16 cellular contexts compared by ENCODE assay signal in the genomic region with DNA sequence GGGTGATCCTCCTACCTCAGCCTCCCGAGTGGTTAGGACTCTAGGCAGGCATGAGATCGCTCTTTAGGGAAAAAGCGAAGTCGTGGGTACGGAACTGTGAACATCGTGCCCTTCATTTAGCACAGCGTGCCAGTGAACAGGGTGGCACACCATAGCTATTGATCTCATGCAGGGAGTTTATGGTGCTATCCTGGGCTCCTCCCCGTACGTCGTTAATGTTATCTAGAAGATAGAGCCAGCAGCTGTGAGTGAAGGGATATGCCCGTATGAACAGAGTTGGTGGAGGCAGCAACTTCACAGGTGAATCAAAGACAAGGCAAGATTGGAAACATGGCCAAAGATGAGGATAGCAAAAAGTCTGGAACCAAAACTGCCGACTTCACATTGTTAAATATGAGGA. TPM values are rescaled to one million over a fixed set of nuclear protein-coding genes. Genes with fewer than 3 reads are reported as not detected.
DNase-seq lines count a peak whose midpoint lies in the region; ATAC-seq and TF ChIP-seq lines count a peak whose summit lies in the region.
"Had no signal": no experiment of that assay in that cellular context is flagged by ENCODE, and none has a peak within 500 bp of the region (broad histone marks: within the 10 kb centered on the region; RNA-seq: fewer than 3 reads in every experiment).

No MANE protein-coding gene starts in this region.

- peak overlapping the region; percentile 9 for H3K27ac Mint-ChIP-seq in endothelial cell (ENCODE audit: unreplicated experiment)
- H3K27ac Mint-ChIP-seq: CD4-positive, alpha-beta T cell; HFFc6 had no signal

- H3K36me3 Mint-ChIP-seq in endothelial cell (ENCODE audit: low read depth, unreplicated experiment) = peaks cover 36% of the 10 kb centered on the region

- ATAC-seq in sciatic nerve (no peak), HG03565 (IDR thresholded peaks at IDR 0.05; ENCODE audit: unreplicated experiment) (no peak)

- no peaks in the 10 kb centered on the region for H3K4me1 ChIP-seq in BE2C

- H3K4me1 Mint-ChIP-seq in endothelial cell (ENCODE audit: unreplicated experiment) = peaks cover 4% of the 10 kb centered on the region

- H3K4me3 ChIP-seq in BE2C (ENCODE audit: low read depth, low read length) = no peak overlapping the region

- intact Hi-C loops in sciatic nerve (cut with DNase I) = no loop called here
- intact Hi-C loops in cardiac septum (cut with DNase I) = no loop called here

- no peak overlapping the region for H3K4me3 Mint-ChIP-seq in endothelial cell (ENCODE audit: unreplicated experiment)
- H3K4me3 Mint-ChIP-seq: CD4-positive, alpha-beta T cell; HFFc6 had no signal

- peak; percentile 10 for DNase-seq in activated effector memory CD4-positive, alpha-beta T cell treated with anti-CD3 and anti-CD28 coated beads, Interleukin-2, amount 50 U/mL, for 16 hours
- no peak for DNase-seq in activated effector memory CD4-positive, alpha-beta T cell treated with Interleukin-2 at 50 U/mL for 16 hours
- DNase-seq in endothelial cell (ENCODE audit: low spot score) = no peak
- DNase-seq in sciatic nerve (ENCODE audit: low spot score) = peak; percentile 2
- DNase-seq in cardiac septum (ENCODE audit: low spot score) = no peak
- DNase-seq in BE2C = no peak
- DNase-seq: C1 segment of cervical spinal cord; Calu3; CD4-positive, alpha-beta T cell; DMS 273 treated with DMSO at 0.1 percent for 48 hours; HCEC 1CT; HFFc6 had no signal

- H3K36me3 ChIP-seq in BE2C = no peaks in the 10 kb centered on the region

- H3K9me3 ChIP-seq in BE2C = no peaks in the 10 kb centered on the region

- no peaks in the 10 kb centered on the region for H3K27me3 ChIP-seq in BE2C

- H3K27me3 Mint-ChIP-seq in endothelial cell (ENCODE audit: unreplicated experiment) = no peaks in the 10 kb centered on the region
- H3K27me3 Mint-ChIP-seq: CD4-positive, alpha-beta T cell had no signal

- H3K9me3 Mint-ChIP-seq in endothelial cell (ENCODE audit: unreplicated experiment) = no peaks in the 10 kb centered on the region
- H3K9me3 Mint-ChIP-seq: CD4-positive, alpha-beta T cell; HFFc6 had no signal

- TF ChIP-seq CTCF in endothelial cell (IDR thresholded peaks at IDR 0.05; ENCODE audit: unreplicated experiment) (no peak), BE2C (IDR thresholded peaks at IDR 0.05; ENCODE audit: low read depth, low read length) (no peak)

RNA-seq across cellular contexts. Expression of a gene that starts 11.2 kb away (rescaled TPM):
- total RNA-seq in endothelial cell (ENCODE audit: unreplicated experiment) (42.9 TPM), sciatic nerve (48.4 TPM), cardiac septum (26.3 TPM)
- polyA plus RNA-seq in BE2C (2012; ENCODE audit: insufficient read depth, insufficient read length, low read depth) = 10.9 TPM

RNA-seq across cellular contexts. Expression of a gene that starts 11.4 kb away (rescaled TPM):
- total RNA-seq in endothelial cell (ENCODE audit: unreplicated experiment) (27.2 TPM), sciatic nerve (78.3 TPM), cardiac septum (33.7 TPM)
- 12.7 TPM for polyA plus RNA-seq in BE2C (2012; ENCODE audit: insufficient read depth, insufficient read length, low read depth)

RNA-seq across cellular contexts. Expression of a gene that starts 30.4 kb away (rescaled TPM):
- total RNA-seq in endothelial cell (ENCODE audit: unreplicated experiment) = not detected
- total RNA-seq in sciatic nerve = 0.45 TPM
- 21,376 TPM for total RNA-seq in cardiac septum
- polyA plus RNA-seq in BE2C (2012; ENCODE audit: insufficient read depth, insufficient read length, low read depth) = 33.1 TPM
- total RNA-seq: A673; Calu3; CD4-positive, alpha-beta T cell; Daoy; H4; HFFc6 had no signal

RNA-seq across cellular contexts. Expression of a gene that starts 41.6 kb away (rescaled TPM):
- total RNA-seq in endothelial cell (ENCODE audit: unreplicated experiment) = not detected
- not detected for total RNA-seq in sciatic nerve
- 7,162 TPM for total RNA-seq in cardiac septum
- polyA plus RNA-seq in BE2C (2012; ENCODE audit: insufficient read depth, insufficient read length, low read depth) = 6.5 TPM
- total RNA-seq: A673; Calu3; CD4-positive, alpha-beta T cell; H4; HFFc6 had no signal

RNA-seq across cellular contexts. Expression of a gene that starts 55.2 kb away (rescaled TPM):
- 0.44 TPM for total RNA-seq in endothelial cell (ENCODE audit: unreplicated experiment)
- total RNA-seq in sciatic nerve = 4.1 TPM
- total RNA-seq in cardiac septum = 2.3 TPM
- polyA plus RNA-seq in BE2C (2012; ENCODE audit: insufficient read depth, insufficient read length, low read depth) = 2.3 TPM
- total RNA-seq: A673; Calu3; CD4-positive, alpha-beta T cell; Daoy; H4 had no signal

Comparison
In these comparisons a context has a peak if more than half of its experiments do, and no peak if none do; other contexts are left out.
1. DNase-seq: peak in activated effector memory CD4-positive, alpha-beta T cell treated with anti-CD3 and anti-CD28 coated beads, Interleukin-2, amount 50 U/mL, for 16 hours (single experiment) and sciatic nerve (single experiment); none in activated effector memory CD4-positive, alpha-beta T cell treated with Interleukin-2 at 50 U/mL for 16 hours (single experiment), endothelial cell (single experiment), cardiac septum (single experiment) and BE2C (single experiment).
2. RNA of a gene that starts 30.4 kb away (total RNA-seq): 21,376 TPM in cardiac septum (single experiment); 0.45 TPM in sciatic nerve (single experiment) and not detected in endothelial cell (single experiment); every median in the first group is over 1,000 times any median in the second.